In genomic region chr16:3578610-3579551, GRCh38 we compare ENCODE assay signal across 7 cellular contexts. TPM values are rescaled to one million over a fixed set of nuclear protein-coding genes. Genes with fewer than 3 reads are reported as not detected.
DNase-seq lines count a peak whose midpoint lies in the region; ATAC-seq and TF ChIP-seq lines count a peak whose summit lies in the region.

No MANE protein-coding gene starts in this region.

- peak overlapping the region; percentile 24 for H2AFZ ChIP-seq in fibroblast of lung (ENCODE audit: low read length)

- peak overlapping the region; percentile 97 for H3K27ac Mint-ChIP-seq in activated CD4-positive, alpha-beta T cell treated with anti-CD3 and anti-CD28 coated beads for 36 hours
- peak overlapping the region; percentile 81 to 84 for H3K27ac Mint-ChIP-seq in stimulated activated naive CD8-positive, alpha-beta T cell treated with anti-CD3 and anti-CD28 coated beads, Interleukin-15, amount 100 ng/mL, for 72 hours

- peak overlapping the region; percentile 95 for H3K4me3 Mint-ChIP-seq in activated CD4-positive, alpha-beta T cell treated with anti-CD3 and anti-CD28 coated beads for 36 hours
- peak overlapping the region; percentile 98 to 100 for H3K4me3 Mint-ChIP-seq in stimulated activated naive CD8-positive, alpha-beta T cell treated with anti-CD3 and anti-CD28 coated beads, Interleukin-15, amount 100 ng/mL, for 72 hours

- no peaks in the 10 kb centered on the region for H3K9me3 ChIP-seq in fibroblast of lung (ENCODE audit: control insufficient read depth, insufficient read depth, low read depth, low read length)

- H4K20me1 ChIP-seq in fibroblast of lung (ENCODE audit: control insufficient read depth, extremely low read depth, insufficient read depth, low read length) = no peaks in the 10 kb centered on the region

- H3K27ac ChIP-seq in fibroblast of lung (ENCODE audit: insufficient read depth, low read length) = no peak overlapping the region

- H3K27me3 Mint-ChIP-seq in activated CD4-positive, alpha-beta T cell treated with anti-CD3 and anti-CD28 coated beads for 36 hours = no peaks in the 10 kb centered on the region
- no peaks in the 10 kb centered on the region for H3K27me3 Mint-ChIP-seq in stimulated activated naive CD8-positive, alpha-beta T cell treated with anti-CD3 and anti-CD28 coated beads, Interleukin-15, amount 100 ng/mL, for 72 hours

- no peak for TF ChIP-seq CTCF in fibroblast of lung (conservative IDR thresholded peaks at IDR 0.05 in 1 of 2, IDR thresholded peaks at IDR 0.05 in 1 of 2; ENCODE audit: low read depth in 1 of 2, low read length in 2 of 2)

- peaks cover 9% of the 10 kb centered on the region for H3K36me3 Mint-ChIP-seq in activated CD4-positive, alpha-beta T cell treated with anti-CD3 and anti-CD28 coated beads for 36 hours (ENCODE audit: low read depth)

- no peaks in the 10 kb centered on the region for H3K27me3 ChIP-seq in fibroblast of lung (ENCODE audit: control insufficient read depth, insufficient read depth, low read length)

- DNase-seq in activated CD4-positive, alpha-beta T cell treated with anti-CD3 and anti-CD28 coated beads for 36 hours = peak; percentile 82
- DNase-seq in fibroblast of lung (ENCODE audit: low read depth in 2 of 2) (peak in 1 of 2 donors; percentile 20), medulla oblongata (ENCODE audit: extremely low spot score) (no peak), NCI-H345 treated with DMSO at 0.1 percent for 48 hours (lab: John Stamatoyannopoulos, UW; ENCODE audit: unreplicated experiment) (no peak)
- peak; percentile 81 to 84 for DNase-seq in stimulated activated naive CD8-positive, alpha-beta T cell treated with anti-CD3 and anti-CD28 coated beads, Interleukin-15, amount 100 ng/mL, for 72 hours

- intact Hi-C loops in activated CD4-positive, alpha-beta T cell treated with anti-CD3 and anti-CD28 coated beads for 36 hours (cut with DNase I, micrococcal nuclease) = loop anchor here (1.0 to 5.0 kb wide), 5 partner anchors 32 to 122 kb away; partner anchors contain the start of genes SLX4 (in 2 of the 2) and CLUAP1 (in 1 of the 2)

- peak; percentile 58 for ATAC-seq in GM19324 (IDR thresholded peaks at IDR 0.05; ENCODE audit: low FRiP score, unreplicated experiment)
- peak; percentile 75 for ATAC-seq in HG03354 (IDR thresholded peaks at IDR 0.05; ENCODE audit: poor library complexity, severe bottlenecking, unreplicated experiment)
- peak; percentile 68 for ATAC-seq in activated CD4-positive, alpha-beta T cell treated with anti-CD3 and anti-CD28 coated beads for 36 hours
- ATAC-seq in stimulated activated naive CD8-positive, alpha-beta T cell treated with anti-CD3 and anti-CD28 coated beads, Interleukin-15, amount 100 ng/mL, for 72 hours = peak; percentile 87

- H3K9me3 Mint-ChIP-seq in activated CD4-positive, alpha-beta T cell treated with anti-CD3 and anti-CD28 coated beads for 36 hours (ENCODE audit: low read depth) = no peaks in the 10 kb centered on the region
- no peaks in the 10 kb centered on the region for H3K9me3 Mint-ChIP-seq in stimulated activated naive CD8-positive, alpha-beta T cell treated with anti-CD3 and anti-CD28 coated beads, Interleukin-15, amount 100 ng/mL, for 72 hours

- CTCF ChIA-PET in activated CD4-positive, alpha-beta T cell treated with anti-CD3 and anti-CD28 coated beads for 36 hours (lab: Charles Lee) = interaction anchor here (0.5 to 0.7 kb wide), 3 partner anchors 477 to 675 kb away, joined by 3 read pairs; no protein-coding TSS in a partner anchor

- no peaks in the 10 kb centered on the region for H3K4me1 ChIP-seq in fibroblast of lung (ENCODE audit: control insufficient read depth, extremely low read depth, insufficient read depth, low read length)

- no peaks in the 10 kb centered on the region for H3K79me2 ChIP-seq in fibroblast of lung (ENCODE audit: control insufficient read depth, insufficient read depth, low read length)

- no peak overlapping the region for H3K9ac ChIP-seq in fibroblast of lung (ENCODE audit: insufficient read depth, low read length)

- H3K4me1 Mint-ChIP-seq in activated CD4-positive, alpha-beta T cell treated with anti-CD3 and anti-CD28 coated beads for 36 hours = peaks cover 45% of the 10 kb centered on the region
- H3K4me1 Mint-ChIP-seq in stimulated activated naive CD8-positive, alpha-beta T cell treated with anti-CD3 and anti-CD28 coated beads, Interleukin-15, amount 100 ng/mL, for 72 hours = peaks cover 63% of the 10 kb centered on the region

- POLR2A ChIA-PET in activated CD4-positive, alpha-beta T cell treated with anti-CD3 and anti-CD28 coated beads for 36 hours (lab: Charles Lee) = interaction anchor here (0.6 kb wide), 2 partner anchors 59 to 120 kb away, joined by 3 read pairs; no protein-coding TSS in a partner anchor

- peaks cover 2% of the 10 kb centered on the region for H3K36me3 ChIP-seq in fibroblast of lung (ENCODE audit: control insufficient read depth, insufficient read depth, low read length)

- peak overlapping the region; percentile 75 for H3K4me2 ChIP-seq in fibroblast of lung (ENCODE audit: extremely low read depth, insufficient read depth, low read length)

- H3K4me3 ChIP-seq in fibroblast of lung (replicated peaks in 1 of 4; ENCODE audit: control extremely low read depth in 1 of 4, insufficient read depth in 1 of 4, low read depth in 3 of 4, low read length in 4 of 4) = no peak overlapping the region

RNA-seq across cellular contexts. Expression of gene NLRC3, which starts 1.7 kb away (rescaled TPM):
- total RNA-seq in activated CD4-positive, alpha-beta T cell treated with anti-CD3 and anti-CD28 coated beads for 36 hours = 10 to 100 TPM; 14.9 to 20.5 TPM
- total RNA-seq in fibroblast of lung = under 0.01 and 0.17 TPM in 2 replicates
- polyA plus RNA-seq in fibroblast of lung = not detected in 2 replicates
- 0.10 and 0.17 TPM in 2 replicates for polyA plus RNA-seq in fibroblast of lung (2012)
- polyA minus RNA-seq in fibroblast of lung (ENCODE audit: low replicate concordance) = not detected in 2 replicates

RNA-seq across cellular contexts. Expression of gene SLX4, which starts 32.5 kb away (rescaled TPM):
- total RNA-seq in activated CD4-positive, alpha-beta T cell treated with anti-CD3 and anti-CD28 coated beads for 36 hours = 10 to 100 TPM; 10.7 to 11.7 TPM
- total RNA-seq in fibroblast of lung = 2.3 and 4.0 TPM in 2 replicates
- polyA plus RNA-seq in fibroblast of lung = 0.81 and 1.3 TPM in 2 replicates
- 2.4 and 3.4 TPM in 2 replicates for polyA plus RNA-seq in fibroblast of lung (2012)
- 3.7 and 4.2 TPM in 2 replicates for polyA minus RNA-seq in fibroblast of lung (ENCODE audit: low replicate concordance)

Comparison
In these comparisons a context has a peak if more than half of its experiments do, and no peak if none do; other contexts are left out.
1. DNase-seq: peak in activated CD4-positive, alpha-beta T cell treated with anti-CD3 and anti-CD28 coated beads for 36 hours (single experiment) and stimulated activated naive CD8-positive, alpha-beta T cell treated with anti-CD3 and anti-CD28 coated beads, Interleukin-15, amount 100 ng/mL, for 72 hours (2 of 2); none in medulla oblongata (single experiment) and NCI-H345 treated with DMSO at 0.1 percent for 48 hours (single experiment).
2. RNA of gene NLRC3, which starts 1.7 kb away (total RNA-seq): 14.9 to 20.5 TPM in activated CD4-positive, alpha-beta T cell treated with anti-CD3 and anti-CD28 coated beads for 36 hours; under 0.01 to 0.17 TPM in fibroblast of lung; every median in the first group is over 10 times any median in the second.
3. Peak in every context shown above with its lines, with median percentiles within 50 percentile points of each other: ATAC-seq.